In the genomic region with DNA sequence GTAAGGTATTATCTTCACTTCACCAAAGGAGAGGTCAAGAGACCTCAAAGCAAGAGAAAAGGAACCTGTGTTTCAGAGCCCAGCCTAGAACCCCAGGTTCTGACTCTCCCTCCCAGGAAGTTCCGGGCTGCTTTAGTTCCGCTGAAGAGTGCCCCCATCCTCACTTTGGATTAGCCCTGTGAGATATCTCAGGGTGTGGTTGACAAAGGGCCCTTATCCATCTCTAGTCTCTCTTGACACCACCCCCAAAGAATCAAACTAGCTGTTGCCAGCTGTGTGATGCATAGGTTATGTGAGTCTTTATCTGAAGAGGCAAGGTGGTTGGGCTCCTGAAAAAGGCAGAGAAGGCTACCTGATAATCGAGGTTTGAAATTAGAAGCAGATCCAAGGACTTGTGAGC, we compare ENCODE assay signal across 14 cellular contexts. TPM values are rescaled to one million over a fixed set of nuclear protein-coding genes. Genes with fewer than 3 reads are reported as not detected.
DNase-seq lines count a peak whose midpoint lies in the region; ATAC-seq and TF ChIP-seq lines count a peak whose summit lies in the region.
"Had no signal": no experiment of that assay in that cellular context is flagged by ENCODE, and none has a peak within 500 bp of the region (broad histone marks: within the 10 kb centered on the region; RNA-seq: fewer than 3 reads in every experiment).

No MANE protein-coding gene starts in this region.

- ATAC-seq in natural killer cell, result no peak
- no peak for ATAC-seq in natural killer cell treated with Interleukin-12 subunit alpha and Interleukin-12 subunit beta and Interleukin-15 and Interleukin-18, amount 100 ng/mL, for 72 hours
- ATAC-seq: GM12878 had no signal

- H3K4me1 Mint-ChIP-seq in natural killer cell, result peaks cover 11 to 23% of the 10 kb centered on the region in 2 donors
- peaks cover 0 to 11% of the 10 kb centered on the region in 2 donors for H3K4me1 Mint-ChIP-seq in natural killer cell treated with Interleukin-12 subunit alpha and Interleukin-12 subunit beta and Interleukin-15 and Interleukin-18, amount 100 ng/mL, for 72 hours (ENCODE audit: low read depth in 2 of 2)
- H3K4me1 Mint-ChIP-seq in progenitor cell of endocrine pancreas (ENCODE audit: low read depth), result peaks cover 1% of the 10 kb centered on the region
- H3K4me1 Mint-ChIP-seq: H9 had no signal

- H3K9me3 Mint-ChIP-seq in natural killer cell, result no peaks in the 10 kb centered on the region
- no peaks in the 10 kb centered on the region for H3K9me3 Mint-ChIP-seq in natural killer cell treated with Interleukin-12 subunit alpha and Interleukin-12 subunit beta and Interleukin-15 and Interleukin-18, amount 100 ng/mL, for 72 hours
- no peaks in the 10 kb centered on the region for H3K9me3 Mint-ChIP-seq in progenitor cell of endocrine pancreas (ENCODE audit: low read depth)
- H3K9me3 Mint-ChIP-seq: CD4-positive, alpha-beta memory T cell; H9 had no signal

- TF ChIP-seq POLR2A in erythroblast (IDR thresholded peaks at IDR 0.05; ENCODE audit: low read length), result no peak

- no peak overlapping the region for H3K4me3 Mint-ChIP-seq in natural killer cell
- H3K4me3 Mint-ChIP-seq in natural killer cell treated with Interleukin-12 subunit alpha and Interleukin-12 subunit beta and Interleukin-15 and Interleukin-18, amount 100 ng/mL, for 72 hours, result no peak overlapping the region
- no peak overlapping the region for H3K4me3 Mint-ChIP-seq in progenitor cell of endocrine pancreas (ENCODE audit: low read depth)
- H3K4me3 Mint-ChIP-seq: CD4-positive, alpha-beta memory T cell; H9 had no signal

- peaks cover 21% of the 10 kb centered on the region for H3K36me3 Mint-ChIP-seq in natural killer cell
- H3K36me3 Mint-ChIP-seq in natural killer cell treated with Interleukin-12 subunit alpha and Interleukin-12 subunit beta and Interleukin-15 and Interleukin-18, amount 100 ng/mL, for 72 hours, result peaks cover 26% of the 10 kb centered on the region
- H3K36me3 Mint-ChIP-seq in progenitor cell of endocrine pancreas (ENCODE audit: insufficient read depth), result peaks cover 27% of the 10 kb centered on the region

- H3K27me3 Mint-ChIP-seq in natural killer cell (ENCODE audit: low read depth in 2 of 2) (no peaks in the 10 kb centered on the region), progenitor cell of endocrine pancreas (no peaks in the 10 kb centered on the region)
- no peaks in the 10 kb centered on the region for H3K27me3 Mint-ChIP-seq in natural killer cell treated with Interleukin-12 subunit alpha and Interleukin-12 subunit beta and Interleukin-15 and Interleukin-18, amount 100 ng/mL, for 72 hours
- H3K27me3 Mint-ChIP-seq: CD4-positive, alpha-beta memory T cell had no signal

- TF ChIP-seq CTCF in natural killer cell (IDR thresholded peaks at IDR 0.05) (no peak), progenitor cell of endocrine pancreas (IDR thresholded peaks at IDR 0.05; ENCODE audit: unreplicated experiment) (no peak)

- H3K27ac Mint-ChIP-seq in natural killer cell, result peak overlapping the region; percentile 38 to 58
- H3K27ac Mint-ChIP-seq in natural killer cell treated with Interleukin-12 subunit alpha and Interleukin-12 subunit beta and Interleukin-15 and Interleukin-18, amount 100 ng/mL, for 72 hours, result no peak overlapping the region
- H3K27ac Mint-ChIP-seq in progenitor cell of endocrine pancreas, result peak overlapping the region; percentile 57

- intact Hi-C loops in natural killer cell (cut with micrococcal nuclease), result no loop called here

- DNase-seq in natural killer cell, result no peak
- no peak for DNase-seq in natural killer cell treated with Interleukin-12 subunit alpha and Interleukin-12 subunit beta and Interleukin-15 and Interleukin-18, amount 100 ng/mL, for 72 hours (ENCODE audit: low spot score)
- DNase-seq in erythroblast (lab: John Stamatoyannopoulos, UW), result peak; percentile 38 to 76
- DNase-seq in progenitor cell of endocrine pancreas (ENCODE audit: low spot score, unreplicated experiment), result no peak
- no peak for DNase-seq in effector CD8-positive, alpha-beta T cell (lab: John Stamatoyannopoulos, UW)
- no peak for DNase-seq in NCI-H187 treated with DMSO at 0.1 percent for 48 hours (lab: John Stamatoyannopoulos, UW)
- DNase-seq in SHP77 treated with DMSO at 0.1 percent for 48 hours (lab: John Stamatoyannopoulos, UW), result no peak
- DNase-seq: 8988T; CD4-positive, alpha-beta memory T cell; DMS79; GOT3; H9 had no signal

RNA-seq across cellular contexts. Expression of a gene that starts 20.6 kb away (rescaled TPM):
- 10 to 100 TPM; 46.0 to 58.5 (median 57.4) TPM for total RNA-seq in natural killer cell
- 10 to 100 TPM; 37.2 to 43.6 TPM for total RNA-seq in natural killer cell treated with Interleukin-12 subunit alpha and Interleukin-12 subunit beta and Interleukin-15 and Interleukin-18, amount 100 ng/mL, for 72 hours
- total RNA-seq in progenitor cell of endocrine pancreas, result 65.8 and 73.1 TPM in 2 replicates

RNA-seq across cellular contexts. Expression of a gene that starts 52.7 kb away (rescaled TPM):
- total RNA-seq in natural killer cell (1 to 10 TPM in 1 of 3 donors, under 1 TPM in 2; 0.14 to 3.5 (median 0.61) TPM), progenitor cell of endocrine pancreas (not detected in 2 replicates)
- under 1 TPM in 1 of 2 donors, not detected in 1; 0.86 TPM for total RNA-seq in natural killer cell treated with Interleukin-12 subunit alpha and Interleukin-12 subunit beta and Interleukin-15 and Interleukin-18, amount 100 ng/mL, for 72 hours
- total RNA-seq: G401, GM12878 had no signal

Comparison
In these comparisons a context has a peak if more than half of its experiments do, and no peak if none do; other contexts are left out.
1. H3K27ac Mint-ChIP-seq: peak in natural killer cell (2 of 2) and progenitor cell of endocrine pancreas (single experiment); none in natural killer cell treated with Interleukin-12 subunit alpha and Interleukin-12 subunit beta and Interleukin-15 and Interleukin-18, amount 100 ng/mL, for 72 hours (0 of 2).
2. DNase-seq: peak in erythroblast (2 of 2); none in natural killer cell (single experiment), natural killer cell treated with Interleukin-12 subunit alpha and Interleukin-12 subunit beta and Interleukin-15 and Interleukin-18, amount 100 ng/mL, for 72 hours (single experiment), progenitor cell of endocrine pancreas (single experiment), effector CD8-positive, alpha-beta T cell (single experiment), NCI-H187 treated with DMSO at 0.1 percent for 48 hours (single experiment) and SHP77 treated with DMSO at 0.1 percent for 48 hours (single experiment).